Comparison of ENCODE assay signal across 10 cellular contexts in the genomic region with DNA sequence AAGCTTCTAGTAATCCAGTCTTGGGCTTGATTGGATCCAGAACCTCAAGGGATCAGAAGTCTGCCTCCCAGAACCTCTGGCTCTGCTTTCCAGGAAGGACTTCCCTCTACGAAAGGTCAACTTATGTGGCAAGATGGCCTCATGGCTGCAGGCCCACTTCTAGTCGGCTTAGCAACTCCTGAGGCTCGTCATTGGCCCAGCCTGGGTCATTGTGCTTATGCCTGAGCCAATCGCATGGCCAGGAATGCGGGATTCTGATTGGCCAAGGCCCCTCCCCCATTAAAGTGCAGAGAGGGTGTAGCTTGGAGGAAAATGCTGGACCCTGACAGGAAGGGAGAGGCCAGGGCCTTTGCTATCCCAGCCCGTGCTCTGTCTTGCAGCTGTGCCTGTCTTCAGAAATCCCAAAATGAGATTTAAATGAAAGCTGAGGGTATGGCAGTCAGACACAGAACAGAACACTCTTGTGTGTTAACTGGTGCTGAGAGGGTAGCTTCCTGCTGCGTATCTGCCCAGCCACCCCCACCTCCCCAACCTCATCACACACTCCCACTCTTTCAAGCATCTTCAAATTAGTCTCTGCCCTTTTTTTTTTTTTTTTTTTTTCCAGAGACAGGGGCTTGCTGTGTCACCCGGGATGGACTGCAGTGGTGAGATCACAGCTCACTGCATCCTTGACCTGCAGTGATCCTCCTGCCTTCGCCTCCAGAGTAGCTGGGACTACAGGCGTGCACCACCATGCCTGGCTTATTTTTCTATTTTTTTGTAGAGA. TPM values are rescaled to one million over a fixed set of nuclear protein-coding genes. Genes with fewer than 3 reads are reported as not detected.
DNase-seq lines count a peak whose midpoint lies in the region; ATAC-seq and TF ChIP-seq lines count a peak whose summit lies in the region.
"Had no signal": no experiment of that assay in that cellular context is flagged by ENCODE, and none has a peak within 500 bp of the region (broad histone marks: within the 10 kb centered on the region; RNA-seq: fewer than 3 reads in every experiment).

No MANE protein-coding gene starts in this region.

- H3K4me3 ChIP-seq in adipocyte (ENCODE audit: low read length) (no peak overlapping the region), right cardiac atrium (ENCODE audit: low read length) (no peak overlapping the region), aorta (ENCODE audit: low read length in 2 of 2) (no peak overlapping the region), breast epithelium (no peak overlapping the region), Peyer's patch (no peak overlapping the region)
- H3K4me3 ChIP-seq: BLaER1 had no signal

- TF ChIP-seq CTCF in breast epithelium (IDR thresholded peaks at IDR 0.05) (no peak), Peyer's patch (IDR thresholded peaks at IDR 0.05) (no peak)

- H3K36me3 ChIP-seq in adipocyte (ENCODE audit: control insufficient read depth, insufficient read depth, low read length, severe bottlenecking) (no peaks in the 10 kb centered on the region), aorta (ENCODE audit: control insufficient read depth in 1 of 2, insufficient read depth in 2 of 2, low read length in 1 of 2) (no peaks in the 10 kb centered on the region), breast epithelium (no peaks in the 10 kb centered on the region), Peyer's patch (no peaks in the 10 kb centered on the region)
- H3K36me3 ChIP-seq: BLaER1 had no signal

- intact Hi-C loops in Right ventricle myocardium inferior (cut with DNase I) = no loop called here
- intact Hi-C loops in cardiac septum (cut with DNase I) = no loop called here
- intact Hi-C loops in right cardiac atrium (cut with DNase I) = no loop called here
- intact Hi-C loops in aorta (cut with DNase I) = no loop called here
- intact Hi-C loops in breast epithelium (cut with DNase I; ENCODE audit: low total_unique reads) = no loop called here
- intact Hi-C loops in left colon (cut with DNase I, micrococcal nuclease) = no loop called here

- H3K4me1 ChIP-seq in adipocyte (ENCODE audit: control insufficient read depth, insufficient read depth, low read length) = peaks cover 17% of the 10 kb centered on the region
- H3K4me1 ChIP-seq in right cardiac atrium (ENCODE audit: control insufficient read depth, insufficient read depth, low read length) = peaks cover 4% of the 10 kb centered on the region
- H3K4me1 ChIP-seq in aorta (ENCODE audit: control insufficient read depth in 1 of 2, insufficient read depth in 2 of 2, low read length in 2 of 2) = no peaks in the 10 kb centered on the region
- no peaks in the 10 kb centered on the region for H3K4me1 ChIP-seq in breast epithelium
- peaks cover 0 to 5% (median 0%) of the 10 kb centered on the region in 4 donors for H3K4me1 ChIP-seq in Peyer's patch

- H3K9me3 ChIP-seq in adipocyte (ENCODE audit: control insufficient read depth, low read length) = no peaks in the 10 kb centered on the region
- no peaks in the 10 kb centered on the region for H3K9me3 ChIP-seq in right cardiac atrium (ENCODE audit: control insufficient read depth, low read length)
- no peaks in the 10 kb centered on the region for H3K9me3 ChIP-seq in aorta (ENCODE audit: control insufficient read depth, low read length)
- no peaks in the 10 kb centered on the region for H3K9me3 ChIP-seq in breast epithelium
- H3K9me3 ChIP-seq in Peyer's patch = no peaks in the 10 kb centered on the region
- H3K9me3 ChIP-seq: BLaER1 had no signal

- WGBS in right cardiac atrium = 64% methylated on average over 10 of the region's 10 CpGs
- WGBS in aorta, 2 donors = 85 to 87% methylated on average over 10 of the region's 10 CpGs

- DNase-seq in Right ventricle myocardium inferior (ENCODE audit: missing footprints) (peak; percentile 81), cardiac septum (ENCODE audit: low spot score) (no peak), adipocyte (ENCODE audit: low read depth) (peak; percentile 10), right cardiac atrium (peak; percentile 79 to 89 (median 82)), aorta (peak; percentile 68 to 81), breast epithelium (ENCODE audit: low spot score in 2 of 2) (no peak), left colon (no peak), Peyer's patch (no peak)
- DNase-seq: NCI-H345 had no signal

- no peak for TF ChIP-seq POLR2A in breast epithelium (IDR thresholded peaks at IDR 0.05)
- TF ChIP-seq POLR2A in Peyer's patch (IDR thresholded peaks at IDR 0.05) = no peak

- H3K9ac ChIP-seq in adipocyte (ENCODE audit: low read length) = no peak overlapping the region
- H3K9ac ChIP-seq: BLaER1 had no signal

- ATAC-seq in Right ventricle myocardium inferior = peak; percentile 48
- peak; percentile 81 to 94 for ATAC-seq in right cardiac atrium
- peak; percentile 68 for ATAC-seq in aorta (ENCODE audit: low FRiP score)
- no peak for ATAC-seq in left colon

- H3K27ac ChIP-seq in right cardiac atrium (ENCODE audit: low read length) = no peak overlapping the region
- no peak overlapping the region for H3K27ac ChIP-seq in aorta (ENCODE audit: low read depth in 1 of 2, low read length in 2 of 2)
- no peak overlapping the region for H3K27ac ChIP-seq in breast epithelium
- H3K27ac ChIP-seq in Peyer's patch = no peak overlapping the region
- H3K27ac ChIP-seq: BLaER1 had no signal

- no peaks in the 10 kb centered on the region for H3K27me3 ChIP-seq in adipocyte (replicated peaks; ENCODE audit: control insufficient read depth, insufficient read depth, low read length)
- no peaks in the 10 kb centered on the region for H3K27me3 ChIP-seq in right cardiac atrium (ENCODE audit: control insufficient read depth, insufficient read depth)
- H3K27me3 ChIP-seq in aorta (ENCODE audit: control insufficient read depth in 1 of 2, insufficient read depth in 2 of 2, low read length in 1 of 2) = no peaks in the 10 kb centered on the region
- no peaks in the 10 kb centered on the region for H3K27me3 ChIP-seq in breast epithelium
- H3K27me3 ChIP-seq in Peyer's patch = no peaks in the 10 kb centered on the region
- H3K27me3 ChIP-seq: BLaER1 had no signal

RNA-seq across cellular contexts. Expression of a gene that starts 5.5 kb away (rescaled TPM):
- total RNA-seq in Right ventricle myocardium inferior = 3.1 TPM
- total RNA-seq in cardiac septum = 1.9 TPM
- total RNA-seq in right cardiac atrium = 1 to 10 TPM; 2.1 to 5.1 (median 3.8) TPM
- 3.0 TPM for polyA plus RNA-seq in right cardiac atrium
- under 1 TPM; 0.81 to 0.88 TPM for total RNA-seq in aorta
- polyA plus RNA-seq in aorta = 1 to 10 TPM in 1 of 2 donors, under 1 TPM in 1; 0.49 to 1.6 TPM
- 1 to 10 TPM in 2 of 3 donors, under 1 TPM in 1; 0.33 to 2.1 (median 1.5) TPM for total RNA-seq in breast epithelium
- 1 to 10 TPM; 4.0 to 4.5 TPM for total RNA-seq in left colon
- total RNA-seq in Peyer's patch = 1 to 10 TPM; 1.8 to 5.9 (median 2.2) TPM

Comparison
In these comparisons a context has a peak if more than half of its experiments do, and no peak if none do; other contexts are left out.
1. DNase-seq: peak in Right ventricle myocardium inferior (single experiment), adipocyte (single experiment), right cardiac atrium (3 of 3) and aorta (2 of 2); none in cardiac septum (single experiment), breast epithelium (0 of 2), left colon (0 of 2) and Peyer's patch (0 of 3).